29 cellular contexts compared by ENCODE assay signal in genomic region chr5:107265268-107265667, GRCh38.
"Had no signal": no experiment of that assay in that cellular context is flagged by ENCODE, and none has a peak within 500 bp of the region (broad histone marks: within the 10 kb centered on the region; RNA-seq: fewer than 3 reads in every experiment).

No MANE protein-coding gene starts in this region.

- ATAC-seq: effector memory CD8-positive, alpha-beta T cell; gastroesophageal sphincter; left cardiac atrium; left ventricle myocardium superior; psoas muscle; upper lobe of right lung had no signal

- H3K9me3 ChIP-seq: gastroesophageal sphincter, psoas muscle, sigmoid colon, stomach, thyroid gland, upper lobe of right lung had no signal

- DNase-seq: activated CD4-positive, alpha-beta memory T cell treated with anti-CD3 and anti-CD28 coated beads for 36 hours; activated CD4-positive, alpha-beta T cell treated with anti-CD3 and anti-CD28 coated beads, Interleukin-2, amount 10 ng/mL, durations not matched to agents 24 days and 14 days; activated CD4-positive, CD25-positive, alpha-beta regulatory T cell treated with anti-CD3 and anti-CD28 coated beads, Interleukin-2, amount 50 U/mL, for 72 hours; activated CD8-positive, alpha-beta memory T cell treated with anti-CD3 and anti-CD28 coated beads, Interleukin-2, amount 50 U/mL, for 4 hours; activated effector memory CD4-positive, alpha-beta T cell treated with anti-CD3 and anti-CD28 coated beads, Interleukin-2, amount 50 U/mL, for 16 hours; activated naive CD4-positive, alpha-beta T cell treated with anti-CD3 and anti-CD28 coated beads, Interleukin-2, amount 50 U/mL, for 16 hours; activated T-cell treated with anti-CD3 and anti-CD28 coated beads, Interleukin-2, amount 50 U/mL, for 1 hour; amniotic stem cell; brain microvascular endothelial cell; caudate nucleus; cortex of kidney; effector memory CD8-positive, alpha-beta T cell; left cardiac atrium; left ventricle myocardium superior; naive B cell; psoas muscle; sigmoid colon; stimulated activated CD4-positive, alpha-beta T cell treated with anti-CD3 and anti-CD28 coated beads, Interleukin-15, amount 100 ng/mL, for 24 hours; stimulated activated CD4-positive, alpha-beta T cell treated with anti-CD3 and anti-CD28 coated beads, Interleukin-2, amount 100 ng/mL, for 24 hours; stimulated activated naive B cell treated with anti-CD40 and anti-IgM and Interleukin-4, amounts not matched to agents 10 μg/mL and 1 μg/mL and 100 μg/mL, for 72 hours; stomach; T-helper 9 cell; thyroid gland; upper lobe of right lung; WERI-Rb-1 had no signal

- H3K27me3 ChIP-seq: brain microvascular endothelial cell, gastroesophageal sphincter, hepatocyte, sigmoid colon, stomach, thyroid gland, upper lobe of right lung had no signal

- H3K4me3 ChIP-seq: gastroesophageal sphincter, hepatocyte, psoas muscle, sigmoid colon, smooth muscle cell, stomach, thyroid gland, upper lobe of right lung had no signal

- H3K36me3 ChIP-seq: brain microvascular endothelial cell, gastroesophageal sphincter, sigmoid colon, stomach, thyroid gland, upper lobe of right lung, WERI-Rb-1 had no signal

- H3K79me2 ChIP-seq: hepatocyte, parathyroid adenoma had no signal

- H3K9ac ChIP-seq: parathyroid adenoma had no signal

- H3K4me2 ChIP-seq: hepatocyte, smooth muscle cell had no signal

- H3K4me1 ChIP-seq: parathyroid adenoma, psoas muscle, sigmoid colon, thyroid gland, upper lobe of right lung had no signal

- H2AFZ ChIP-seq: hepatocyte, parathyroid adenoma had no signal

- H3K27ac ChIP-seq: brain microvascular endothelial cell, gastroesophageal sphincter, hepatocyte, parathyroid adenoma, psoas muscle, sigmoid colon, stomach, thyroid gland, upper lobe of right lung, WERI-Rb-1 had no signal
